Comparison of ENCODE assay signal across 19 cellular contexts in genomic region chr20:20849126-20849525, GRCh38.
DNase-seq lines count a peak whose midpoint lies in the region; FAIRE-seq and TF ChIP-seq lines count a peak whose summit lies in the region.
"Had no signal": no experiment of that assay in that cellular context is flagged by ENCODE, and none has a peak within 500 bp of the region (broad histone marks: within the 10 kb centered on the region; RNA-seq: fewer than 3 reads in every experiment).

No MANE protein-coding gene starts in this region.

- no peak for TF ChIP-seq CTCF in HL-60 (IDR thresholded peaks at IDR 0.05; ENCODE audit: insufficient read depth, low read length)

- H3K4me3 ChIP-seq in HL-60 (replicated peaks; ENCODE audit: insufficient read depth, low read length), result no peak overlapping the region
- H3K4me3 ChIP-seq: A549 had no signal

- no peaks in the 10 kb centered on the region for H3K27me3 ChIP-seq in HL-60 (ENCODE audit: insufficient read depth, poor library complexity, severe bottlenecking)

- H3K27ac ChIP-seq in HL-60 (replicated peaks) (0 out of 2 replicates have a peak overlapping the region, but pooled peaks have one; percentile 15), temporal lobe (ENCODE audit: low read depth, low read length) (peak overlapping the region; percentile 93)
- H3K27ac ChIP-seq: A549 had no signal

- no peak for FAIRE-seq in GM12891 (lab: Jason Lieb, UNC)
- FAIRE-seq: A549, H54 had no signal

- no peak for DNase-seq in HL-60 (ENCODE audit: low read depth in 1 of 2, low spot score in 1 of 2)
- DNase-seq in epidermal melanocyte (ENCODE audit: insufficient read length, low spot score), result peak; percentile 31
- DNase-seq in midbrain (lab: John Stamatoyannopoulos, UW), result peak; percentile 84
- no peak for DNase-seq in NCI-H345 treated with DMSO at 0.1 percent for 48 hours (lab: John Stamatoyannopoulos, UW; ENCODE audit: unreplicated experiment)
- no peak for DNase-seq in GM12891 (ENCODE audit: insufficient read length, low spot score)
- no peak for DNase-seq in SIG-M5 (lab: John Stamatoyannopoulos, UW)
- DNase-seq: CD4-positive, alpha-beta T cell; DMS79; GDM1; KG1; NCI-H1092; NCI-H1694; NCI-H2107; NCI-H226; NCI-H69; NK-92 treated with Interleukin-12 subunit alpha and Interleukin-12 subunit beta, amount 100 ng/mL, for 24 hours had no signal

- TF ChIP-seq POLR2A in GM12891 (IDR thresholded peaks at IDR 0.05; ENCODE audit: low read depth, low read length), result no peak

TF ChIP-seq in GM12891, 5 proteins besides CTCF, POLR2A, EP300 and RAD21:
- TF ChIP-seq PAX5 (IDR thresholded peaks at IDR 0.05; ENCODE audit: insufficient read depth, low read length, severe bottlenecking), result no peak
- no peak for TF ChIP-seq POU2F2 (IDR thresholded peaks at IDR 0.05; ENCODE audit: low read depth, low read length)
- TF ChIP-seq SPI1 (IDR thresholded peaks at IDR 0.05; ENCODE audit: low read depth, low read length), result no peak
- no peak for TF ChIP-seq POLR2AphosphoS5 (IDR thresholded peaks at IDR 0.05; ENCODE audit: low read depth, low read length)
- TF ChIP-seq TAF1 (IDR thresholded peaks at IDR 0.05; ENCODE audit: low read depth, low read length), result no peak

Comparison
In these comparisons a context has a peak if more than half of its experiments do, and no peak if none do; other contexts are left out.
1. DNase-seq: peak in epidermal melanocyte (single experiment) and midbrain (single experiment); none in HL-60 (0 of 2), NCI-H345 treated with DMSO at 0.1 percent for 48 hours (single experiment), GM12891 (single experiment) and SIG-M5 (single experiment).